ENCODE assay signal across 1 cellular context in the genomic region with DNA sequence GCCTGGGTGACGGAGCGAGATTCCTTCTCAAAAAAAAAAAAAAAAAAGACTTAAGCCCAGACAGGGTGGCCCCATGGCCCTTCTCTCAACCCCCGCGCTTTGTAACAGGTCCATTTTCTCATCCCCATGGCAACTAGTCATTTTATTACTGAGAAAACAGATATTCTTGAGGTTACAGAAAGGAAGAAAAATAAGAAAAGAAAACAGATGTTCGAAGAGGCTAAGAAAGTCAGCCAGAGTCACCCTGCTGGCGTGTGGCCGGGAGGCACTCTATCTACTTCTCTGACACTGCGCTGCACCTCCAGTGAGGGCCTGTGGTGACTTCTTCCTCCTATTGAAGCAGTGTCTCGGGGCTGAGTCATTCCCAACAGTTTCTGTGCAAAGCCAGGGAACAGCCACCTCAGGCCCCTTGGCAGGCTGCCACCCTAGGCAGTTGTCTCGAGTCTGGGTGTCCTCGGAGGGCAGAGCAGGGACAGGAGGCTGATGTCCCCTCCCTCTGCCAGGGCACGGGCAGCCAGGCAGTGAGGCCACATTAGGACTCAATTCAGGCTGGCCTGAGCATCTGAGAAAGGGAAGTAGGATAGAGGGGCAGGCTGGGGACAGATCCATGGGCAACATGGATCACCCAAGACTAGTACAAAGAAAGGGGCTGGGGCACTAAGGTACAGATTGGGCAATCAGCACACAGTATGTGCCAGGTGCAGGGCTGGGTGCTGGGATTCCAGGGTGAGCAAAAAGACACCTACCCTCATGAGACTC.
A peak's percentile ranks its signal among the peaks of the same experiment; 100 is the strongest.
TF ChIP-seq lines count a peak whose summit lies in the region.

No MANE protein-coding gene starts in this region.

TF ChIP-seq in K562, 482 proteins besides CTCF, POLR2A, EP300 and RAD21 (continues in another document):
- TF ChIP-seq SMARCE1 (IDR thresholded peaks at IDR 0.05) (peak; percentile 83), RNF2 (IDR thresholded peaks at IDR 0.05) (0 out of 2 replicates have a peak, but pooled peaks have one; percentile 47), SLC30A9 (CRISPR knock-in tag; IDR thresholded peaks at IDR 0.05) (no peak), FOSL1 (tag; conservative IDR thresholded peaks at IDR 0.05) (peak; percentile 92), CEBPG (CRISPR knock-in tag; IDR thresholded peaks at IDR 0.05) (no peak), CEBPG (tag; conservative IDR thresholded peaks at IDR 0.05 in 1 of 2, IDR thresholded peaks at IDR 0.05 in 1 of 2) (peak in 1 of 2 experiments; percentile 54; a peak in 1 of 4 replicates), RFX1 (IDR thresholded peaks at IDR 0.05) (peak; percentile 77), CREM (IDR thresholded peaks at IDR 0.05; ENCODE audit: low read depth) (peak; percentile 62; the same call in 1 of the 2 replicates), HSF4 (CRISPR knock-in tag; IDR thresholded peaks at IDR 0.05; ENCODE audit: borderline replicate concordance) (no peak), DPF2 (IDR thresholded peaks at IDR 0.05) (peak; percentile 85; the same call in 1 of the 2 replicates), ARID1B (IDR thresholded peaks at IDR 0.05) (peak; percentile 74), SMARCA4 (IDR thresholded peaks at IDR 0.05) (peak; percentile 81; the same call in 1 of the 2 replicates), TAF1 (IDR thresholded peaks at IDR 0.05; ENCODE audit: control insufficient read depth, extremely low read depth, insufficient read depth, low read length, severe bottlenecking) (peak; percentile 66), FOXA3 (CRISPR knock-in tag; conservative IDR thresholded peaks at IDR 0.05 in 1 of 2, IDR thresholded peaks at IDR 0.05 in 1 of 2) (no peak), NFRKB (IDR thresholded peaks at IDR 0.05; ENCODE audit: low read depth) (0 out of 2 replicates have a peak, but pooled peaks have one; percentile 38), ZNF431 (CRISPR knock-in tag; IDR thresholded peaks at IDR 0.05) (no peak), HMGN3 (IDR thresholded peaks at IDR 0.05; ENCODE audit: borderline replicate concordance, extremely low read depth, insufficient read length, low read depth, low read length) (peak; percentile 57), ATF1 (CRISPR knock-in tag; IDR thresholded peaks at IDR 0.05) (no peak), ATF1 (tag; IDR thresholded peaks at IDR 0.05) (peak; percentile 41), MAFK (IDR thresholded peaks at IDR 0.05; ENCODE audit: low read length) (peak; percentile 69), ZC3H4 (CRISPR knock-in tag; IDR thresholded peaks at IDR 0.05; ENCODE audit: borderline replicate concordance) (no peak), EZH2 (IDR thresholded peaks at IDR 0.05; ENCODE audit: borderline replicate concordance, low read depth, low read length) (no peak), MAFF (IDR thresholded peaks at IDR 0.05; ENCODE audit: low read length) (peak; percentile 66), MEIS2 (IDR thresholded peaks at IDR 0.05; ENCODE audit: partially characterized antibody) (peak; percentile 60), EGR1 (conservative IDR thresholded peaks at IDR 0.05) (0 out of 2 replicates have a peak, but pooled peaks have one; percentile 8), NRF1 (conservative IDR thresholded peaks at IDR 0.05 in 1 of 2, IDR thresholded peaks at IDR 0.05 in 1 of 2) (peak; percentile 76 to 78), MYNN (IDR thresholded peaks at IDR 0.05) (peak; percentile 81; the same call in 1 of the 2 replicates), MYNN (CRISPR knock-in tag; IDR thresholded peaks at IDR 0.05) (no peak), ZFX (CRISPR knock-in tag; IDR thresholded peaks at IDR 0.05) (peak; percentile 65), LEF1 (IDR thresholded peaks at IDR 0.05) (peak; percentile 68)
- TF ChIP-seq, protein P1, sequence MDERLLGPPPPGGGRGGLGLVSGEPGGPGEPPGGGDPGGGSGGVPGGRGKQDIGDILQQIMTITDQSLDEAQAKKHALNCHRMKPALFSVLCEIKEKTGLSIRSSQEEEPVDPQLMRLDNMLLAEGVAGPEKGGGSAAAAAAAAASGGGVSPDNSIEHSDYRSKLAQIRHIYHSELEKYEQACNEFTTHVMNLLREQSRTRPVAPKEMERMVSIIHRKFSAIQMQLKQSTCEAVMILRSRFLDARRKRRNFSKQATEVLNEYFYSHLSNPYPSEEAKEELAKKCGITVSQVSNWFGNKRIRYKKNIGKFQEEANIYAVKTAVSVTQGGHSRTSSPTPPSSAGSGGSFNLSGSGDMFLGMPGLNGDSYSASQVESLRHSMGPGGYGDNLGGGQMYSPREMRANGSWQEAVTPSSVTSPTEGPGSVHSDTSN (CRISPR knock-in tag; IDR thresholded peaks at IDR 0.05; ENCODE audit: low read depth) = no peak
- TF ChIP-seq, protein P1 (tag; conservative IDR thresholded peaks at IDR 0.05; ENCODE audit: low read depth) = peak; percentile 67
- TF ChIP-seq, protein P2, sequence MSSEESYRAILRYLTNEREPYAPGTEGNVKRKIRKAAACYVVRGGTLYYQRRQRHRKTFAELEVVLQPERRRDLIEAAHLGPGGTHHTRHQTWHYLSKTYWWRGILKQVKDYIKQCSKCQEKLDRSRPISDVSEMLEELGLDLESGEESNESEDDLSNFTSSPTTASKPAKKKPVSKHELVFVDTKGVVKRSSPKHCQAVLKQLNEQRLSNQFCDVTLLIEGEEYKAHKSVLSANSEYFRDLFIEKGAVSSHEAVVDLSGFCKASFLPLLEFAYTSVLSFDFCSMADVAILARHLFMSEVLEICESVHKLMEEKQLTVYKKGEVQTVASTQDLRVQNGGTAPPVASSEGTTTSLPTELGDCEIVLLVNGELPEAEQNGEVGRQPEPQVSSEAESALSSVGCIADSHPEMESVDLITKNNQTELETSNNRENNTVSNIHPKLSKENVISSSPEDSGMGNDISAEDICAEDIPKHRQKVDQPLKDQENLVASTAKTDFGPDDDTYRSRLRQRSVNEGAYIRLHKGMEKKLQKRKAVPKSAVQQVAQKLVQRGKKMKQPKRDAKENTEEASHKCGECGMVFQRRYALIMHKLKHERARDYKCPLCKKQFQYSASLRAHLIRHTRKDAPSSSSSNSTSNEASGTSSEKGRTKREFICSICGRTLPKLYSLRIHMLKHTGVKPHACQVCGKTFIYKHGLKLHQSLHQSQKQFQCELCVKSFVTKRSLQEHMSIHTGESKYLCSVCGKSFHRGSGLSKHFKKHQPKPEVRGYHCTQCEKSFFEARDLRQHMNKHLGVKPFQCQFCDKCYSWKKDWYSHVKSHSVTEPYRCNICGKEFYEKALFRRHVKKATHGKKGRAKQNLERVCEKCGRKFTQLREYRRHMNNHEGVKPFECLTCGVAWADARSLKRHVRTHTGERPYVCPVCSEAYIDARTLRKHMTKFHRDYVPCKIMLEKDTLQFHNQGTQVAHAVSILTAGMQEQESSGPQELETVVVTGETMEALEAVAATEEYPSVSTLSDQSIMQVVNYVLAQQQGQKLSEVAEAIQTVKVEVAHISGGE (CRISPR knock-in tag; IDR thresholded peaks at IDR 0.05) = peak in 1 of 3 experiments; percentile 54; a peak in 1 of 6 replicates
- TF ChIP-seq, protein P3, sequence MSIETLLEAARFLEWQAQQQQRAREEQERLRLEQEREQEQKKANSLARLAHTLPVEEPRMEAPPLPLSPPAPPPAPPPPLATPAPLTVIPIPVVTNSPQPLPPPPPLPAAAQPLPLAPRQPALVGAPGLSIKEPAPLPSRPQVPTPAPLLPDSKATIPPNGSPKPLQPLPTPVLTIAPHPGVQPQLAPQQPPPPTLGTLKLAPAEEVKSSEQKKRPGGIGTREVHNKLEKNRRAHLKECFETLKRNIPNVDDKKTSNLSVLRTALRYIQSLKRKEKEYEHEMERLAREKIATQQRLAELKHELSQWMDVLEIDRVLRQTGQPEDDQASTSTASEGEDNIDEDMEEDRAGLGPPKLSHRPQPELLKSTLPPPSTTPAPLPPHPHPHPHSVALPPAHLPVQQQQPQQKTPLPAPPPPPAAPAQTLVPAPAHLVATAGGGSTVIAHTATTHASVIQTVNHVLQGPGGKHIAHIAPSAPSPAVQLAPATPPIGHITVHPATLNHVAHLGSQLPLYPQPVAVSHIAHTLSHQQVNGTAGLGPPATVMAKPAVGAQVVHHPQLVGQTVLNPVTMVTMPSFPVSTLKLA (conservative IDR thresholded peaks at IDR 0.05) = 0 out of 4 replicates have a peak, but pooled peaks of 1 of the 2 experiments have one; percentile 22
- TF ChIP-seq, protein P4, sequence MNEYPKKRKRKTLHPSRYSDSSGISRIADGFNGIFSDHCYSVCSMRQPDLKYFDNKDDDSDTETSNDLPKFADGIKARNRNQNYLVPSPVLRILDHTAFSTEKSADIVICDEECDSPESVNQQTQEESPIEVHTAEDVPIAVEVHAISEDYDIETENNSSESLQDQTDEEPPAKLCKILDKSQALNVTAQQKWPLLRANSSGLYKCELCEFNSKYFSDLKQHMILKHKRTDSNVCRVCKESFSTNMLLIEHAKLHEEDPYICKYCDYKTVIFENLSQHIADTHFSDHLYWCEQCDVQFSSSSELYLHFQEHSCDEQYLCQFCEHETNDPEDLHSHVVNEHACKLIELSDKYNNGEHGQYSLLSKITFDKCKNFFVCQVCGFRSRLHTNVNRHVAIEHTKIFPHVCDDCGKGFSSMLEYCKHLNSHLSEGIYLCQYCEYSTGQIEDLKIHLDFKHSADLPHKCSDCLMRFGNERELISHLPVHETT (CRISPR knock-in tag; conservative IDR thresholded peaks at IDR 0.05 in 1 of 2, IDR thresholded peaks at IDR 0.05 in 1 of 2) = peak in 1 of 2 experiments; percentile 71; a peak in 2 of 4 replicates
- TF ChIP-seq, protein P5, sequence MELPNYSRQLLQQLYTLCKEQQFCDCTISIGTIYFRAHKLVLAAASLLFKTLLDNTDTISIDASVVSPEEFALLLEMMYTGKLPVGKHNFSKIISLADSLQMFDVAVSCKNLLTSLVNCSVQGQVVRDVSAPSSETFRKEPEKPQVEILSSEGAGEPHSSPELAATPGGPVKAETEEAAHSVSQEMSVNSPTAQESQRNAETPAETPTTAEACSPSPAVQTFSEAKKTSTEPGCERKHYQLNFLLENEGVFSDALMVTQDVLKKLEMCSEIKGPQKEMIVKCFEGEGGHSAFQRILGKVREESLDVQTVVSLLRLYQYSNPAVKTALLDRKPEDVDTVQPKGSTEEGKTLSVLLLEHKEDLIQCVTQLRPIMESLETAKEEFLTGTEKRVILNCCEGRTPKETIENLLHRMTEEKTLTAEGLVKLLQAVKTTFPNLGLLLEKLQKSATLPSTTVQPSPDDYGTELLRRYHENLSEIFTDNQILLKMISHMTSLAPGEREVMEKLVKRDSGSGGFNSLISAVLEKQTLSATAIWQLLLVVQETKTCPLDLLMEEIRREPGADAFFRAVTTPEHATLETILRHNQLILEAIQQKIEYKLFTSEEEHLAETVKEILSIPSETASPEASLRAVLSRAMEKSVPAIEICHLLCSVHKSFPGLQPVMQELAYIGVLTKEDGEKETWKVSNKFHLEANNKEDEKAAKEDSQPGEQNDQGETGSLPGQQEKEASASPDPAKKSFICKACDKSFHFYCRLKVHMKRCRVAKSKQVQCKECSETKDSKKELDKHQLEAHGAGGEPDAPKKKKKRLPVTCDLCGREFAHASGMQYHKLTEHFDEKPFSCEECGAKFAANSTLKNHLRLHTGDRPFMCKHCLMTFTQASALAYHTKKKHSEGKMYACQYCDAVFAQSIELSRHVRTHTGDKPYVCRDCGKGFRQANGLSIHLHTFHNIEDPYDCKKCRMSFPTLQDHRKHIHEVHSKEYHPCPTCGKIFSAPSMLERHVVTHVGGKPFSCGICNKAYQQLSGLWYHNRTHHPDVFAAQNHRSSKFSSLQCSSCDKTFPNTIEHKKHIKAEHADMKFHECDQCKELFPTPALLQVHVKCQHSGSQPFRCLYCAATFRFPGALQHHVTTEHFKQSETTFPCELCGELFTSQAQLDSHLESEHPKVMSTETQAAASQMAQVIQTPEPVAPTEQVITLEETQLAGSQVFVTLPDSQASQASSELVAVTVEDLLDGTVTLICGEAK (IDR thresholded peaks at IDR 0.05) = no peak
- TF ChIP-seq, protein P5 (CRISPR knock-in tag; IDR thresholded peaks at IDR 0.05) = no peak
